15 cellular contexts compared by ENCODE assay signal in genomic region chr4:83358410-83358809, GRCh38. TPM values are rescaled to one million over a fixed set of nuclear protein-coding genes. Genes with fewer than 3 reads are reported as not detected.
DNase-seq lines count a peak whose midpoint lies in the region; ATAC-seq and TF ChIP-seq lines count a peak whose summit lies in the region.
"Had no signal": no experiment of that assay in that cellular context is flagged by ENCODE, and none has a peak within 500 bp of the region (broad histone marks: within the 10 kb centered on the region; RNA-seq: fewer than 3 reads in every experiment).

No MANE protein-coding gene starts in this region.

- TF ChIP-seq EP300 in sigmoid colon (IDR thresholded peaks at IDR 0.05): no peak

- H3K36me3 ChIP-seq in PC-9 (ENCODE audit: low read depth) (no peaks in the 10 kb centered on the region), sigmoid colon (no peaks in the 10 kb centered on the region)
- H3K36me3 ChIP-seq: adrenal gland, neutrophil had no signal

- no TSS peak for BruUV-seq in PC-9 (replicated peaks; lab: Mats Ljungman, UMichigan)

- TF ChIP-seq CTCF in PC-9 (conservative IDR thresholded peaks at IDR 0.05) (no peak), epithelial cell of esophagus (IDR thresholded peaks at IDR 0.05; ENCODE audit: insufficient read depth, low read depth, low read length, missing control alignments) (no peak), osteocyte (IDR thresholded peaks at IDR 0.05) (no peak), CD14-positive monocyte (IDR thresholded peaks at IDR 0.05) (no peak), sigmoid colon (IDR thresholded peaks at IDR 0.05) (no peak)

- no peaks in the 10 kb centered on the region for H4K20me1 ChIP-seq in PC-9 (ENCODE audit: insufficient read depth)

- H3K36me3 Mint-ChIP-seq in osteocyte (ENCODE audit: unreplicated experiment) (no peaks in the 10 kb centered on the region), CD14-positive monocyte (no peaks in the 10 kb centered on the region)
- peaks cover 3% of the 10 kb centered on the region for H3K36me3 Mint-ChIP-seq in natural killer cell treated with Interleukin-12 subunit alpha and Interleukin-12 subunit beta and Interleukin-15 and Interleukin-18, amount 100 ng/mL, for 72 hours

- intact Hi-C loops in PC-9 (cut with micrococcal nuclease; ENCODE audit: unreplicated experiment): no loop called here
- intact Hi-C loops in CD14-positive monocyte (cut with micrococcal nuclease): no loop called here
- intact Hi-C loops in sigmoid colon (cut with DNase I): no loop called here

- peak overlapping the region; percentile 44; the same call in 1 of the 2 replicates for H3K4me2 ChIP-seq in PC-9

- H3K4me1 Mint-ChIP-seq in osteocyte (ENCODE audit: unreplicated experiment) (peaks cover 22% of the 10 kb centered on the region), CD14-positive monocyte (peaks cover 10% of the 10 kb centered on the region)
- peaks cover 13 to 15% of the 10 kb centered on the region in 2 donors for H3K4me1 Mint-ChIP-seq in natural killer cell treated with Interleukin-12 subunit alpha and Interleukin-12 subunit beta and Interleukin-15 and Interleukin-18, amount 100 ng/mL, for 72 hours (ENCODE audit: low read depth in 2 of 2)

- H3K27ac ChIP-seq in PC-9: peak overlapping the region; percentile 85
- no peak overlapping the region for H3K27ac ChIP-seq in sigmoid colon
- H3K27ac ChIP-seq: HL-60, neutrophil had no signal

- H3F3A ChIP-seq in PC-9 (ENCODE audit: insufficient read depth, low read depth): peaks cover 30% of the 10 kb centered on the region

- H2AFZ ChIP-seq in PC-9: no peak overlapping the region

- no peak for TF ChIP-seq POLR2A in sigmoid colon (IDR thresholded peaks at IDR 0.05)

- no peaks in the 10 kb centered on the region for H3K79me2 ChIP-seq in PC-9 (ENCODE audit: low read depth)

- no peaks in the 10 kb centered on the region for H3K9me2 ChIP-seq in PC-9 (ENCODE audit: insufficient read depth)

- POLR2A ChIA-PET in PC-9 (lab: Charles Lee; ENCODE audit: unreplicated experiment): interaction anchor here (0.7 kb wide), 1 partner anchor 86 kb away, joined by 5 read pairs; no protein-coding TSS in a partner anchor

- H3K9me3 ChIP-seq in PC-9 (ENCODE audit: insufficient read depth, low read depth) (no peaks in the 10 kb centered on the region), sigmoid colon (no peaks in the 10 kb centered on the region)
- H3K9me3 ChIP-seq: neutrophil had no signal

- H3K4me1 ChIP-seq in PC-9 (replicated peaks; ENCODE audit: insufficient read depth) (peaks cover 37% of the 10 kb centered on the region), sigmoid colon (peaks cover 0 to 8% (median 0%) of the 10 kb centered on the region in 4 donors)

- H3K27me3 Mint-ChIP-seq in osteocyte (ENCODE audit: unreplicated experiment) (no peaks in the 10 kb centered on the region), CD14-positive monocyte (ENCODE audit: low read depth in 3 of 3) (peaks cover 0 to 4% (median 0%) of the 10 kb centered on the region in 3 donors)
- H3K27me3 Mint-ChIP-seq in natural killer cell treated with Interleukin-12 subunit alpha and Interleukin-12 subunit beta and Interleukin-15 and Interleukin-18, amount 100 ng/mL, for 72 hours: peaks cover under 1 to 7% of the 10 kb centered on the region in 2 donors

- H3K9me3 Mint-ChIP-seq in osteocyte (ENCODE audit: unreplicated experiment) (peaks cover 9% of the 10 kb centered on the region), CD14-positive monocyte (peaks cover 0 to 2% (median 0%) of the 10 kb centered on the region in 7 donors)
- H3K9me3 Mint-ChIP-seq in natural killer cell treated with Interleukin-12 subunit alpha and Interleukin-12 subunit beta and Interleukin-15 and Interleukin-18, amount 100 ng/mL, for 72 hours: peaks cover 2% of the 10 kb centered on the region

- H3K27me3 ChIP-seq in PC-9 (ENCODE audit: insufficient read depth, low read depth): no peaks in the 10 kb centered on the region
- no peaks in the 10 kb centered on the region for H3K27me3 ChIP-seq in sigmoid colon
- H3K27me3 ChIP-seq: adrenal gland, neutrophil had no signal

- WGBS in sigmoid colon, 2 donors: 87 to 90% methylated on average over 1 of the region's 1 CpG

- no peak overlapping the region for H3K4me3 ChIP-seq in PC-9
- H3K4me3 ChIP-seq in epithelial cell of esophagus (ENCODE audit: low read length): no peak overlapping the region
- H3K4me3 ChIP-seq in sigmoid colon: no peak overlapping the region
- H3K4me3 ChIP-seq: adrenal gland had no signal

- ATAC-seq in natural killer cell treated with Interleukin-12 subunit alpha and Interleukin-12 subunit beta and Interleukin-15 and Interleukin-18, amount 100 ng/mL, for 72 hours: no peak
- no peak for ATAC-seq in GM18511 (IDR thresholded peaks at IDR 0.05; ENCODE audit: unreplicated experiment)

- H3K4me3 Mint-ChIP-seq in osteocyte (ENCODE audit: unreplicated experiment) (no peak overlapping the region), CD14-positive monocyte (no peak overlapping the region)
- no peak overlapping the region for H3K4me3 Mint-ChIP-seq in natural killer cell treated with Interleukin-12 subunit alpha and Interleukin-12 subunit beta and Interleukin-15 and Interleukin-18, amount 100 ng/mL, for 72 hours

- H3K27ac Mint-ChIP-seq in osteocyte (ENCODE audit: unreplicated experiment) (peak overlapping the region; percentile 83), CD14-positive monocyte (no peak overlapping the region)
- no peak overlapping the region for H3K27ac Mint-ChIP-seq in natural killer cell treated with Interleukin-12 subunit alpha and Interleukin-12 subunit beta and Interleukin-15 and Interleukin-18, amount 100 ng/mL, for 72 hours

- DNase-seq in EH (ENCODE audit: low read depth) (peak; percentile 70), PC-9 (peak in 1 of 2 experiments; percentile 75), epithelial cell of esophagus (ENCODE audit: low read depth) (peak; percentile 76), osteocyte (ENCODE audit: extremely low spot score, unreplicated experiment) (no peak), CD14-positive monocyte (ENCODE audit: low spot score) (no peak), sigmoid colon (no peak)
- DNase-seq in natural killer cell treated with Interleukin-12 subunit alpha and Interleukin-12 subunit beta and Interleukin-15 and Interleukin-18, amount 100 ng/mL, for 72 hours (ENCODE audit: low spot score): no peak
- DNase-seq: adrenal gland; COR-L47; left cardiac atrium; NCI-H146; stimulated activated CD4-positive, alpha-beta T cell treated with anti-CD3 and anti-CD28 coated beads, Interleukin-4, amount 100 ng/mL, for 24 hours had no signal

- CTCF ChIA-PET in PC-9 (lab: Charles Lee): interaction anchor here (0.7 kb wide), 1 partner anchor 10 kb away, joined by 3 read pairs; no protein-coding TSS in a partner anchor

RNA-seq across cellular contexts. Expression of gene HPSE, which starts 23.8 kb away (rescaled TPM):
- total RNA-seq in PC-9 (2021) (4.4 and 6.6 TPM in 2 replicates), osteocyte (4.9 and 6.1 TPM in 2 replicates), sigmoid colon (under 1 TPM; 0.54 to 0.71 (median 0.61) TPM)
- polyA plus RNA-seq in CD14-positive monocyte (10 to 100 TPM; 31.2 to 65.8 TPM), sigmoid colon (1 to 10 TPM; 1.2 to 7.3 (median 6.0) TPM)
- 10 to 100 TPM; 12.4 to 13.9 TPM for total RNA-seq in natural killer cell treated with Interleukin-12 subunit alpha and Interleukin-12 subunit beta and Interleukin-15 and Interleukin-18, amount 100 ng/mL, for 72 hours

Comparison
In these comparisons a context has a peak if more than half of its experiments do, and no peak if none do; other contexts are left out.
1. DNase-seq: peak in EH (single experiment) and epithelial cell of esophagus (single experiment); none in osteocyte (single experiment), CD14-positive monocyte (single experiment), natural killer cell treated with Interleukin-12 subunit alpha and Interleukin-12 subunit beta and Interleukin-15 and Interleukin-18, amount 100 ng/mL, for 72 hours (single experiment) and sigmoid colon (single experiment).